10 cellular contexts compared by ENCODE assay signal in genomic region chr2:238908960-238909951, GRCh38.
DNase-seq lines count a peak whose midpoint lies in the region; ATAC-seq and TF ChIP-seq lines count a peak whose summit lies in the region.
"Had no signal": no experiment of that assay in that cellular context is flagged by ENCODE, and none has a peak within 500 bp of the region (broad histone marks: within the 10 kb centered on the region; RNA-seq: fewer than 3 reads in every experiment).

No MANE protein-coding gene starts in this region.

- CTCF ChIA-PET in activated CD8-positive, alpha-beta T cell treated with anti-CD3 and anti-CD28 coated beads, Interleukin-2, amount 10 ng/mL, durations not matched to agents 7 days and 5 days (lab: Charles Lee), result no interaction called here
- CTCF ChIA-PET in activated CD8-positive, alpha-beta T cell treated with anti-CD3 and anti-CD28 coated beads for 36 hours (lab: Charles Lee), result no interaction called here
- CTCF ChIA-PET in naive thymus-derived CD4-positive, alpha-beta T cell (lab: Charles Lee), result no interaction called here

- DNase-seq in activated CD8-positive, alpha-beta T cell treated with anti-CD3 and anti-CD28 coated beads, Interleukin-2, amount 10 ng/mL, durations not matched to agents 7 days and 5 days, result no peak
- no peak for DNase-seq in activated CD8-positive, alpha-beta T cell treated with anti-CD3 and anti-CD28 coated beads for 36 hours
- peak; percentile 81 for DNase-seq in fibroblast of pulmonary artery (ENCODE audit: low read depth)
- DNase-seq in naive thymus-derived CD4-positive, alpha-beta T cell, result no peak
- DNase-seq in uterus, result peak; percentile 33 to 43
- DNase-seq in WERI-Rb-1, result no peak
- DNase-seq in NCI-H510A (lab: John Stamatoyannopoulos, UW), result no peak
- DNase-seq: NCI-H1048; stimulated activated CD4-positive, alpha-beta T cell treated with anti-CD3 and anti-CD28 coated beads, Interleukin-4, amount 100 ng/mL, for 4 hours had no signal

- peak; percentile 41 for ATAC-seq in activated CD8-positive, alpha-beta T cell treated with anti-CD3 and anti-CD28 coated beads, Interleukin-2, amount 10 ng/mL, durations not matched to agents 7 days and 5 days
- ATAC-seq in activated CD8-positive, alpha-beta T cell treated with anti-CD3 and anti-CD28 coated beads for 36 hours, result no peak
- peak; percentile 33 for ATAC-seq in naive thymus-derived CD4-positive, alpha-beta T cell
- ATAC-seq in GM19455 (IDR thresholded peaks at IDR 0.05; ENCODE audit: unreplicated experiment), result no peak

- H3K27me3 ChIP-seq in naive thymus-derived CD4-positive, alpha-beta T cell (ENCODE audit: control insufficient read depth in 2 of 2, insufficient read depth in 2 of 2, low read length in 2 of 2), result no peaks in the 10 kb centered on the region
- H3K27me3 ChIP-seq in uterus, result no peaks in the 10 kb centered on the region
- peaks cover 46% of the 10 kb centered on the region for H3K27me3 ChIP-seq in WERI-Rb-1 (ENCODE audit: insufficient read depth, low read depth, severe bottlenecking)

- H3K27ac Mint-ChIP-seq in activated CD8-positive, alpha-beta T cell treated with anti-CD3 and anti-CD28 coated beads, Interleukin-2, amount 10 ng/mL, durations not matched to agents 7 days and 5 days, result no peak overlapping the region
- no peak overlapping the region for H3K27ac Mint-ChIP-seq in activated CD8-positive, alpha-beta T cell treated with anti-CD3 and anti-CD28 coated beads for 36 hours
- no peak overlapping the region for H3K27ac Mint-ChIP-seq in naive thymus-derived CD4-positive, alpha-beta T cell

- POLR2A ChIA-PET in activated CD8-positive, alpha-beta T cell treated with anti-CD3 and anti-CD28 coated beads, Interleukin-2, amount 10 ng/mL, durations not matched to agents 7 days and 5 days (lab: Charles Lee), result no interaction called here
- POLR2A ChIA-PET in activated CD8-positive, alpha-beta T cell treated with anti-CD3 and anti-CD28 coated beads for 36 hours (lab: Charles Lee), result no interaction called here
- POLR2A ChIA-PET in naive thymus-derived CD4-positive, alpha-beta T cell (lab: Charles Lee), result no interaction called here

- H3K27ac ChIP-seq in naive thymus-derived CD4-positive, alpha-beta T cell (ENCODE audit: low read depth, low read length), result no peak overlapping the region
- peak overlapping the region in 1 of 2 donors; percentile 4 for H3K27ac ChIP-seq in uterus
- H3K27ac ChIP-seq in WERI-Rb-1, result no peak overlapping the region

- H3K4me1 ChIP-seq in naive thymus-derived CD4-positive, alpha-beta T cell (ENCODE audit: control insufficient read depth in 2 of 2, insufficient read depth in 2 of 2, low read length in 2 of 2), result no peaks in the 10 kb centered on the region
- H3K4me1 ChIP-seq in uterus, result no peaks in the 10 kb centered on the region

- H3K4me1 Mint-ChIP-seq in activated CD8-positive, alpha-beta T cell treated with anti-CD3 and anti-CD28 coated beads, Interleukin-2, amount 10 ng/mL, durations not matched to agents 7 days and 5 days (ENCODE audit: low read depth), result no peaks in the 10 kb centered on the region
- no peaks in the 10 kb centered on the region for H3K4me1 Mint-ChIP-seq in activated CD8-positive, alpha-beta T cell treated with anti-CD3 and anti-CD28 coated beads for 36 hours (ENCODE audit: low read depth)
- H3K4me1 Mint-ChIP-seq in naive thymus-derived CD4-positive, alpha-beta T cell, result peaks cover 0 to 1% (median 0%) of the 10 kb centered on the region in 7 donors

- no peaks in the 10 kb centered on the region for H3K36me3 ChIP-seq in naive thymus-derived CD4-positive, alpha-beta T cell (ENCODE audit: control insufficient read depth in 2 of 3, insufficient read depth in 3 of 3, low read length in 3 of 3)
- H3K36me3 ChIP-seq in uterus (no peaks in the 10 kb centered on the region), WERI-Rb-1 (no peaks in the 10 kb centered on the region)

- no peaks in the 10 kb centered on the region for H3K36me3 Mint-ChIP-seq in activated CD8-positive, alpha-beta T cell treated with anti-CD3 and anti-CD28 coated beads, Interleukin-2, amount 10 ng/mL, durations not matched to agents 7 days and 5 days (ENCODE audit: low read depth)
- H3K36me3 Mint-ChIP-seq in activated CD8-positive, alpha-beta T cell treated with anti-CD3 and anti-CD28 coated beads for 36 hours (ENCODE audit: low read depth), result no peaks in the 10 kb centered on the region
- no peaks in the 10 kb centered on the region for H3K36me3 Mint-ChIP-seq in naive thymus-derived CD4-positive, alpha-beta T cell

- H3K4me3 ChIP-seq in fibroblast of pulmonary artery (replicated peaks; ENCODE audit: low read depth, low read length), result no peak overlapping the region
- no peak overlapping the region for H3K4me3 ChIP-seq in naive thymus-derived CD4-positive, alpha-beta T cell (ENCODE audit: low read length)
- no peak overlapping the region for H3K4me3 ChIP-seq in uterus
- no peak overlapping the region for H3K4me3 ChIP-seq in WERI-Rb-1 (ENCODE audit: low read depth, low read length)

- H3K9me3 ChIP-seq in naive thymus-derived CD4-positive, alpha-beta T cell (ENCODE audit: control insufficient read depth in 2 of 3, low read length in 3 of 3), result no peaks in the 10 kb centered on the region
- H3K9me3 ChIP-seq in uterus, result no peaks in the 10 kb centered on the region
- peaks cover 7% of the 10 kb centered on the region for H3K9me3 ChIP-seq in WERI-Rb-1 (ENCODE audit: severe bottlenecking)

- no peak for TF ChIP-seq CTCF in activated CD8-positive, alpha-beta T cell treated with anti-CD3 and anti-CD28 coated beads for 36 hours (IDR thresholded peaks at IDR 0.05)
- TF ChIP-seq CTCF in fibroblast of pulmonary artery (IDR thresholded peaks at IDR 0.05; ENCODE audit: low read length, missing control alignments) (no peak), uterus (IDR thresholded peaks at IDR 0.05) (no peak), WERI-Rb-1 (IDR thresholded peaks at IDR 0.05; ENCODE audit: low read depth, low read length) (no peak)

- no peak overlapping the region for H3K4me3 Mint-ChIP-seq in activated CD8-positive, alpha-beta T cell treated with anti-CD3 and anti-CD28 coated beads, Interleukin-2, amount 10 ng/mL, durations not matched to agents 7 days and 5 days
- H3K4me3 Mint-ChIP-seq in activated CD8-positive, alpha-beta T cell treated with anti-CD3 and anti-CD28 coated beads for 36 hours, result no peak overlapping the region
- no peak overlapping the region for H3K4me3 Mint-ChIP-seq in naive thymus-derived CD4-positive, alpha-beta T cell

- TF ChIP-seq POLR2A in uterus (IDR thresholded peaks at IDR 0.05), result no peak

- intact Hi-C loops in activated CD8-positive, alpha-beta T cell treated with anti-CD3 and anti-CD28 coated beads for 36 hours (cut with micrococcal nuclease), result no loop called here
- intact Hi-C loops in naive thymus-derived CD4-positive, alpha-beta T cell (cut with micrococcal nuclease), result no loop called here
- intact Hi-C loops in uterus (cut with DNase I; ENCODE audit: low total_unique reads), result no loop called here

- H3K27me3 Mint-ChIP-seq in activated CD8-positive, alpha-beta T cell treated with anti-CD3 and anti-CD28 coated beads, Interleukin-2, amount 10 ng/mL, durations not matched to agents 7 days and 5 days (ENCODE audit: low read depth), result no peaks in the 10 kb centered on the region
- H3K27me3 Mint-ChIP-seq in activated CD8-positive, alpha-beta T cell treated with anti-CD3 and anti-CD28 coated beads for 36 hours, result peaks cover 3% of the 10 kb centered on the region
- peaks cover 0 to 10% (median 4%) of the 10 kb centered on the region in 5 donors for H3K27me3 Mint-ChIP-seq in naive thymus-derived CD4-positive, alpha-beta T cell

- no peaks in the 10 kb centered on the region for H3K9me3 Mint-ChIP-seq in activated CD8-positive, alpha-beta T cell treated with anti-CD3 and anti-CD28 coated beads, Interleukin-2, amount 10 ng/mL, durations not matched to agents 7 days and 5 days (ENCODE audit: insufficient read depth)
- H3K9me3 Mint-ChIP-seq in activated CD8-positive, alpha-beta T cell treated with anti-CD3 and anti-CD28 coated beads for 36 hours, result no peaks in the 10 kb centered on the region
- peaks cover 0 to 5% (median 0%) of the 10 kb centered on the region in 11 donors for H3K9me3 Mint-ChIP-seq in naive thymus-derived CD4-positive, alpha-beta T cell

Comparison
In these comparisons a context has a peak if more than half of its experiments do, and no peak if none do; other contexts are left out.
1. ATAC-seq: peak in activated CD8-positive, alpha-beta T cell treated with anti-CD3 and anti-CD28 coated beads, Interleukin-2, amount 10 ng/mL, durations not matched to agents 7 days and 5 days (single experiment) and naive thymus-derived CD4-positive, alpha-beta T cell (single experiment); none in activated CD8-positive, alpha-beta T cell treated with anti-CD3 and anti-CD28 coated beads for 36 hours (single experiment) and GM19455 (single experiment).
2. DNase-seq: peak in fibroblast of pulmonary artery (single experiment) and uterus (2 of 2); none in activated CD8-positive, alpha-beta T cell treated with anti-CD3 and anti-CD28 coated beads, Interleukin-2, amount 10 ng/mL, durations not matched to agents 7 days and 5 days (single experiment), activated CD8-positive, alpha-beta T cell treated with anti-CD3 and anti-CD28 coated beads for 36 hours (single experiment), naive thymus-derived CD4-positive, alpha-beta T cell (0 of 9), WERI-Rb-1 (single experiment) and NCI-H510A (single experiment).